In genomic region chr3:79317551-79318518, GRCh38 we compare ENCODE assay signal across 17 cellular contexts.
"Had no signal": no experiment of that assay in that cellular context is flagged by ENCODE, and none has a peak within 500 bp of the region (broad histone marks: within the 10 kb centered on the region; RNA-seq: fewer than 3 reads in every experiment).

No MANE protein-coding gene starts in this region.

- ATAC-seq: foreskin keratinocyte, gastroesophageal sphincter, heart left ventricle, left cardiac atrium, lower lobe of right lung, mucosa of descending colon had no signal

- H3K4me3 ChIP-seq: coronary artery, dorsolateral prefrontal cortex, esophagus muscularis mucosa, gastroesophageal sphincter, heart left ventricle, hepatocyte, left ventricle myocardium inferior, lower lobe of right lung, mucosa of descending colon had no signal

- H3K9me3 ChIP-seq: esophagus muscularis mucosa, gastroesophageal sphincter, heart left ventricle, left ventricle myocardium inferior, lower lobe of right lung, mucosa of descending colon had no signal

- H3K27me3 ChIP-seq: dorsolateral prefrontal cortex, esophagus muscularis mucosa, foreskin keratinocyte, gastroesophageal sphincter, heart left ventricle, hepatocyte had no signal

- H3K4me1 ChIP-seq: esophagus muscularis mucosa, foreskin keratinocyte, gastroesophageal sphincter, heart left ventricle, left ventricle myocardium inferior, lower lobe of right lung had no signal

- H3K27ac ChIP-seq: coronary artery, dorsolateral prefrontal cortex, esophagus muscularis mucosa, foreskin keratinocyte, gastroesophageal sphincter, heart left ventricle, hepatocyte, left ventricle myocardium inferior, lower lobe of right lung had no signal

- DNase-seq: dermis blood vessel endothelial cell; dorsolateral prefrontal cortex; effector CD4-positive, alpha-beta T cell; effector memory CD4-positive, alpha-beta T cell; foreskin keratinocyte; heart left ventricle; hypothalamus; left cardiac atrium; left ventricle myocardium inferior; lower lobe of right lung; mesenchymal stem cell; mucosa of descending colon; naive B cell had no signal

- H3K36me3 ChIP-seq: esophagus muscularis mucosa, gastroesophageal sphincter, heart left ventricle, left ventricle myocardium inferior, lower lobe of right lung had no signal
